In the genomic region with DNA sequence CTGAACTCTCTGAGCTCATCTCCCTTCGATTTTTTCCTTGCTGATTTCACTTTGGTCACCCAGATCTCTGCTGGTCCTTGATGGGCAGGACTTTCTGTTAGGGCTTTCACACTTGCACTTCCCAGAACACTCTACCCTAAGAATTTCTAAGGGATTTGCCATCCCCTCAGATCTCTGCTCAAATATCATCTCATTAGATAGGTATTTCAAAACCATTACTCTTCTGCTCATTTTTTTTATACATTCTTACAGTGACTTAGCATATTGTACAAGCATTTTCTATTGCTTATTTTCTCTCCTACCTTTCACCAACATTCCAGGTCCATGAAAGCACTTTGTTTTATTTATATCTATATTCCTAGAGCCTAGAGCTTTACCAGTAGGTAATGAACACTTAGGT, we compare ENCODE assay signal across 18 cellular contexts.
DNase-seq lines count a peak whose midpoint lies in the region; ATAC-seq, FAIRE-seq and TF ChIP-seq lines count a peak whose summit lies in the region.
"Had no signal": no experiment of that assay in that cellular context is flagged by ENCODE, and none has a peak within 500 bp of the region (broad histone marks: within the 10 kb centered on the region; RNA-seq: fewer than 3 reads in every experiment).

No MANE protein-coding gene starts in this region.

- H3K27ac Mint-ChIP-seq in astrocyte (ENCODE audit: unreplicated experiment), result peak overlapping the region; percentile 0
- H3K27ac Mint-ChIP-seq: CD4-positive, CD25-positive, alpha-beta regulatory T cell; CD8-positive, alpha-beta T cell had no signal

- no peaks in the 10 kb centered on the region for H3K9me3 ChIP-seq in astrocyte (ENCODE audit: insufficient read depth, low read depth, low read length)
- no peaks in the 10 kb centered on the region for H3K9me3 ChIP-seq in SJCRH30 (replicated peaks)
- H3K9me3 ChIP-seq: Caco-2 had no signal

- no peaks in the 10 kb centered on the region for H3K36me3 ChIP-seq in astrocyte (ENCODE audit: insufficient read depth, low read length)
- H3K36me3 ChIP-seq in SJCRH30, result no peaks in the 10 kb centered on the region

- ATAC-seq in Right ventricle myocardium inferior, result no peak
- ATAC-seq: CD8-positive, alpha-beta T cell had no signal

- FAIRE-seq in astrocyte (lab: Jason Lieb, UNC), result no peak
- FAIRE-seq: G401.6, GM12892, H1 had no signal

- H3K79me2 ChIP-seq in astrocyte (ENCODE audit: insufficient read depth, low read length), result no peaks in the 10 kb centered on the region

- no peaks in the 10 kb centered on the region for H3K36me3 Mint-ChIP-seq in astrocyte (ENCODE audit: low read depth, unreplicated experiment)
- H3K36me3 Mint-ChIP-seq: CD4-positive, CD25-positive, alpha-beta regulatory T cell; CD8-positive, alpha-beta T cell had no signal

- no peak overlapping the region for H2AFZ ChIP-seq in astrocyte (ENCODE audit: low read depth, low read length)
- H2AFZ ChIP-seq: GM23248 had no signal

- H3K4me1 ChIP-seq in astrocyte (ENCODE audit: insufficient read depth, low read length), result no peaks in the 10 kb centered on the region
- no peaks in the 10 kb centered on the region for H3K4me1 ChIP-seq in SJCRH30
- H3K4me1 ChIP-seq: Caco-2 had no signal

- DNase-seq in astrocyte (ENCODE audit: low read depth) (peak; percentile 61), choroid plexus epithelial cell (ENCODE audit: low read depth) (peak; percentile 33), myocyte (ENCODE audit: low read depth) (peak; percentile 23), Right ventricle myocardium inferior (ENCODE audit: missing footprints) (no peak), SJCRH30 (no peak)
- DNase-seq in activated CD4-positive, CD25-positive, alpha-beta regulatory T cell treated with anti-CD3 and anti-CD28 coated beads, Interleukin-2, amount 50 U/mL, for 72 hours, result no peak
- DNase-seq: Caco-2; CD4-positive, CD25-positive, alpha-beta regulatory T cell; CD8-positive, alpha-beta T cell; DMS153; DND-41; GM23248; H7; HCEC 1CT had no signal

- no peaks in the 10 kb centered on the region for H4K20me1 ChIP-seq in astrocyte (ENCODE audit: insufficient read depth, low read length)

- intact Hi-C loops in Right ventricle myocardium inferior (cut with DNase I), result no loop called here

- H3K27me3 Mint-ChIP-seq in astrocyte (ENCODE audit: low read depth, unreplicated experiment), result no peaks in the 10 kb centered on the region
- H3K27me3 Mint-ChIP-seq: CD4-positive, CD25-positive, alpha-beta regulatory T cell had no signal

- no peak overlapping the region for H3K4me3 Mint-ChIP-seq in astrocyte (ENCODE audit: unreplicated experiment)
- H3K4me3 Mint-ChIP-seq: CD4-positive, CD25-positive, alpha-beta regulatory T cell; CD8-positive, alpha-beta T cell had no signal

- peaks cover under 1% of the 10 kb centered on the region for H3K9me3 Mint-ChIP-seq in astrocyte (ENCODE audit: unreplicated experiment)

- TF ChIP-seq CTCF in astrocyte (IDR thresholded peaks at IDR 0.05; ENCODE audit: insufficient read depth, low read depth, low read length), result no peak
- TF ChIP-seq CTCF in choroid plexus epithelial cell (conservative IDR thresholded peaks at IDR 0.05; ENCODE audit: low read depth, low read length), result no peak

- H3K27ac ChIP-seq in astrocyte (ENCODE audit: low read depth, low read length) (no peak overlapping the region), SJCRH30 (no peak overlapping the region)
- H3K27ac ChIP-seq: C4-2B, GM23248 had no signal

- no peak overlapping the region for H3K4me3 ChIP-seq in astrocyte (ENCODE audit: insufficient read depth, low read depth, low read length)
- H3K4me3 ChIP-seq in choroid plexus epithelial cell (ENCODE audit: low read depth, low read length), result no peak overlapping the region
- H3K4me3 ChIP-seq in SJCRH30, result no peak overlapping the region
- H3K4me3 ChIP-seq: GM23248 had no signal

- H3K27me3 ChIP-seq in astrocyte (ENCODE audit: insufficient read depth, low read length) (no peaks in the 10 kb centered on the region), SJCRH30 (no peaks in the 10 kb centered on the region)

- peaks cover 6% of the 10 kb centered on the region for H3K4me1 Mint-ChIP-seq in astrocyte (ENCODE audit: low read depth, unreplicated experiment)
- H3K4me1 Mint-ChIP-seq: CD4-positive, CD25-positive, alpha-beta regulatory T cell had no signal

- H3K9ac ChIP-seq in astrocyte (ENCODE audit: low read length), result no peak overlapping the region
- H3K9ac ChIP-seq: GM23248 had no signal

- H3K4me2 ChIP-seq in astrocyte (ENCODE audit: low read length), result no peak overlapping the region

Comparison
In these comparisons a context has a peak if more than half of its experiments do, and no peak if none do; other contexts are left out.
1. DNase-seq: peak in astrocyte (single experiment), choroid plexus epithelial cell (single experiment) and myocyte (single experiment); none in Right ventricle myocardium inferior (single experiment), SJCRH30 (0 of 2) and activated CD4-positive, CD25-positive, alpha-beta regulatory T cell treated with anti-CD3 and anti-CD28 coated beads, Interleukin-2, amount 50 U/mL, for 72 hours (single experiment).